ENCODE assay signal across 28 cellular contexts in genomic region chr13:77583551-77583950, GRCh38. TPM values are rescaled to one million over a fixed set of nuclear protein-coding genes. Genes with fewer than 3 reads are reported as not detected.
DNase-seq lines count a peak whose midpoint lies in the region; ATAC-seq and TF ChIP-seq lines count a peak whose summit lies in the region.
"Had no signal": no experiment of that assay in that cellular context is flagged by ENCODE, and none has a peak within 500 bp of the region (broad histone marks: within the 10 kb centered on the region; RNA-seq: fewer than 3 reads in every experiment).

No MANE protein-coding gene starts in this region.

- no peak overlapping the region for H3K4me3 ChIP-seq in A673 (ENCODE audit: low read depth, low read length, poor library complexity, severe bottlenecking)
- H3K4me3 ChIP-seq in dorsolateral prefrontal cortex, result peak overlapping the region in 55 of 59 donors; percentile 4 to 64 (median 42)
- H3K4me3 ChIP-seq: BLaER1 treated with 17β-estradiol and CSF1 and Interleukin-3, amounts not matched to agents 10 nM and 100 nM; body of pancreas; gastroesophageal sphincter; GM23338; prostate gland; testis had no signal

- H3K4me1 ChIP-seq in A673 (ENCODE audit: insufficient read depth, low read length, poor library complexity, severe bottlenecking), result peaks cover 48% of the 10 kb centered on the region
- H3K4me1 ChIP-seq: body of pancreas, gastroesophageal sphincter, prostate gland had no signal

- H3K36me3 ChIP-seq in A673 (ENCODE audit: insufficient read depth, low read length, poor library complexity, severe bottlenecking), result no peaks in the 10 kb centered on the region
- H3K36me3 ChIP-seq: BLaER1 treated with 17β-estradiol and CSF1 and Interleukin-3, amounts not matched to agents 10 nM and 100 nM; gastroesophageal sphincter; prostate gland; WERI-Rb-1 had no signal

- TSS peak; percentile 94 for BruUV-seq in A673 (replicated peaks; lab: Mats Ljungman, UMichigan)

- DNase-seq in A673 (ENCODE audit: low spot score) (peak; percentile 16), dorsolateral prefrontal cortex (no peak), OCI-M1 (lab: John Stamatoyannopoulos, UW) (no peak), NCI-H1930 (lab: John Stamatoyannopoulos, UW) (no peak), A172 (ENCODE audit: low spot score) (no peak)
- DNase-seq: activated CD4-positive, alpha-beta T cell treated with anti-CD3 and anti-CD28 coated beads, Interleukin-2, amount 50 U/mL, for 48 hours; activated T-cell treated with anti-CD3 and anti-CD28 coated beads, Interleukin-2, amount 50 U/mL, for 4 hours; body of pancreas; GF-D8; NCI-H2081 treated with DMSO at 0.1 percent for 48 hours; NCI-H524; SIG-M5; small intestine; stimulated activated CD4-positive, alpha-beta T cell treated with anti-CD3 and anti-CD28 coated beads, Interleukin-4, amount 100 ng/mL, for 24 hours; testis; WERI-Rb-1 had no signal

- CTCF ChIA-PET in A673 (lab: Charles Lee), result interaction anchor here (0.6 to 0.9 kb wide), 2 partner anchors 9 to 198 kb away, joined by 3 to 5 read pairs; no protein-coding TSS in a partner anchor

- H3K27me3 ChIP-seq in A673 (replicated peaks; ENCODE audit: insufficient read depth, low read depth, low read length, poor library complexity), result no peaks in the 10 kb centered on the region
- no peaks in the 10 kb centered on the region for H3K27me3 ChIP-seq in dorsolateral prefrontal cortex
- H3K27me3 ChIP-seq: BLaER1 treated with 17β-estradiol and CSF1 and Interleukin-3, amounts not matched to agents 10 nM and 100 nM; body of pancreas; testis had no signal

- H3K9me3 ChIP-seq in A673 (ENCODE audit: low read depth, low read length, poor library complexity, severe bottlenecking), result no peaks in the 10 kb centered on the region
- H3K9me3 ChIP-seq: body of pancreas, gastroesophageal sphincter, prostate gland, testis had no signal

- POLR2A ChIA-PET in A673 (lab: Charles Lee; ENCODE audit: low non-redundant PET), result no interaction called here

- peak overlapping the region; percentile 87 for H3K27ac ChIP-seq in A673 (ENCODE audit: low read depth, low read length, poor library complexity, severe bottlenecking)
- peak overlapping the region; percentile 72 to 99 (median 93) for H3K27ac ChIP-seq in dorsolateral prefrontal cortex
- H3K27ac ChIP-seq: 22Rv1; BLaER1 treated with 17β-estradiol and CSF1 and Interleukin-3, amounts not matched to agents 10 nM and 100 nM; body of pancreas; gastroesophageal sphincter; KMS-11; prostate gland; testis; WERI-Rb-1 had no signal

- TF ChIP-seq CTCF in A673 (conservative IDR thresholded peaks at IDR 0.05; ENCODE audit: low read depth, low read length) (no peak), dorsolateral prefrontal cortex (IDR thresholded peaks at IDR 0.05 in 54 of 56, conservative IDR thresholded peaks at IDR 0.05 in 2 of 56; ENCODE audit: low read depth in 1 of 56, partially characterized antibody in 56 of 56) (peak in 1 of 56 donors; percentile 0)

- ATAC-seq in GM19395 (IDR thresholded peaks at IDR 0.05; ENCODE audit: unreplicated experiment) (peak; percentile 57), HG03196 (IDR thresholded peaks at IDR 0.05; ENCODE audit: unreplicated experiment) (peak; percentile 49), HG03565 (IDR thresholded peaks at IDR 0.05; ENCODE audit: unreplicated experiment) (no peak)
- ATAC-seq: activated T-cell treated with anti-CD3 and anti-CD28 coated beads, Interleukin-2, amount 50 U/mL, for 4 hours; body of pancreas; gastroesophageal sphincter; GM23338; left lobe of liver had no signal

- intact Hi-C loops in A673 (cut with micrococcal nuclease; ENCODE audit: unreplicated experiment), result no loop called here
- intact Hi-C loops in dorsolateral prefrontal cortex (cut with DNase I), result loop anchor here in 1 of 2 donors (5.0 kb wide), 1 partner anchor 114 kb away; the partner anchor contains the start of gene SLAIN1

RNA-seq across cellular contexts. Expression of gene SCEL, which starts 48.0 kb away (rescaled TPM):
- total RNA-seq in A673 (2021), result 0.15 TPM in 1 of 2 replicates, not detected in the other
- 1 to 10 TPM in 1 of 120 experiments, under 1 TPM in 43, not detected in 76; 0.13 to 1.0 (median 0.25) TPM for total RNA-seq in dorsolateral prefrontal cortex
- not detected in 2 replicates for total RNA-seq in A172 (2014; rRNA removed; shearing (Covaris generic))
- total RNA-seq: activated T-cell treated with anti-CD3 and anti-CD28 coated beads, Interleukin-2, amount 50 U/mL, for 4 hours; body of pancreas; GM23338; left lobe of liver; neural crest cell; T-helper 1 cell treated with Interleukin-12 subunit alpha and Interleukin-12 subunit beta and Interleukin-4 antibody, amounts not matched to agents 30 ng/mL and 1 ng/mL, for 36 hours had no signal
